Comparison of ENCODE assay signal across 8 cellular contexts in the genomic region with DNA sequence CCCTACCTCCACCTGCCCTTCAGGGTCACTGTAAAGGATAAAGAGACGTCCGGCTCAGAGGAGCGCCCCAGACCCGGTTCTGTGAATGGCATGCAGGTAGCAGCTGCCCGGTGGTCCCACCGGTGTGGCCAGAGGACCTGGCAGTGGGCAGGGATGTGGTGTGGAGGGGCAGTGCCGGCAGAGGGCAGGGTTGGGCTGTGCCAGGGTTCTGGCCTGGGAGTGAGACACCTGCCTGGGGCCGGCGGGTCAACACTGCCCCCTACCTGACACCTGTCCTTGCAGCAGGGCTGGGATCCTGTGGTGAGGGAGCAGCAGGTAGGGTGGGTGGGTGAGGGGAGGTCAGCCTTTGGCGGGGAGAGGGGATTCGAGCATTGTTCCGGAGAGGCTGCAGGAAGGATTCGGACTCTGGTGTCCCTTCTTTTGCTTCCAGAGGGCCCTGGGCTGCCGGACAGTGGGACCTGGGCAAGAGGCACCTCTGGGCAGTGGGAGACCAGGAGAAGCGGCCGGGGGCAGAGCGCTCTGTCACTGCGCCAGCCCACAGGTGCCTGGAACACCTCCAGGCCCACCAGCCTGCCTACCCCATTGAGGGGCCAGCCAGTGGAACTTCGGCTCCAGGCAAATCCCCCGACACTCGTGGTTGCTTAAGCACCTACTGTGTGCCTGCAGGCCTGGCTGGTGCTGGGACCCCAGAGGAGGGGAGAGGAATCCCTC. TPM values are rescaled to one million over a fixed set of nuclear protein-coding genes. Genes with fewer than 3 reads are reported as not detected.
DNase-seq lines count a peak whose midpoint lies in the region; ATAC-seq and TF ChIP-seq lines count a peak whose summit lies in the region.

No MANE protein-coding gene starts in this region.

- peak overlapping the region; percentile 51 for H3K4me3 Mint-ChIP-seq in activated naive CD4-positive, alpha-beta T cell treated with anti-CD3 and anti-CD28 coated beads, Interleukin-2, amount 10 ng/mL, durations not matched to agents 7 days and 5 days

- peak; percentile 3 to 67 (median 51) for TF ChIP-seq CTCF in heart right ventricle (IDR thresholded peaks at IDR 0.05)

- no peaks in the 10 kb centered on the region for H3K9me3 Mint-ChIP-seq in activated naive CD4-positive, alpha-beta T cell treated with anti-CD3 and anti-CD28 coated beads, Interleukin-2, amount 10 ng/mL, durations not matched to agents 7 days and 5 days

- H3K4me1 Mint-ChIP-seq in activated naive CD4-positive, alpha-beta T cell treated with anti-CD3 and anti-CD28 coated beads, Interleukin-2, amount 10 ng/mL, durations not matched to agents 7 days and 5 days, result peaks cover 40% of the 10 kb centered on the region

- H3K36me3 Mint-ChIP-seq in activated naive CD4-positive, alpha-beta T cell treated with anti-CD3 and anti-CD28 coated beads, Interleukin-2, amount 10 ng/mL, durations not matched to agents 7 days and 5 days, result no peaks in the 10 kb centered on the region

- H3K27ac ChIP-seq in heart right ventricle, result peak overlapping the region in 4 of 10 donors; percentile 6 to 84 (median 13)
- no peak overlapping the region for H3K27ac ChIP-seq in rectal smooth muscle tissue (ENCODE audit: low read depth, low read length)

- H3K9ac ChIP-seq in rectal smooth muscle tissue (ENCODE audit: low read length), result no peak overlapping the region

- peaks cover 73% of the 10 kb centered on the region for H3K27me3 Mint-ChIP-seq in activated naive CD4-positive, alpha-beta T cell treated with anti-CD3 and anti-CD28 coated beads, Interleukin-2, amount 10 ng/mL, durations not matched to agents 7 days and 5 days

- no peaks in the 10 kb centered on the region for H3K9me3 ChIP-seq in heart right ventricle

- H3K4me1 ChIP-seq in heart right ventricle (peaks cover 9 to 46% (median 23%) of the 10 kb centered on the region in 9 donors), rectal smooth muscle tissue (ENCODE audit: control insufficient read depth, insufficient read depth, low read length) (no peaks in the 10 kb centered on the region)

- H3K27me3 ChIP-seq in H7 (ENCODE audit: control insufficient read depth, insufficient read depth, low read length), result peaks cover 27% of the 10 kb centered on the region
- peaks cover 0 to 51% (median 39%) of the 10 kb centered on the region in 7 donors for H3K27me3 ChIP-seq in heart right ventricle
- H3K27me3 ChIP-seq in rectal smooth muscle tissue (ENCODE audit: control insufficient read depth, insufficient read depth, low read length), result peaks cover 5% of the 10 kb centered on the region

- intact Hi-C loops in heart right ventricle (cut with DNase I), result no loop called here

- CTCF ChIA-PET in activated naive CD4-positive, alpha-beta T cell treated with anti-CD3 and anti-CD28 coated beads, Interleukin-2, amount 10 ng/mL, durations not matched to agents 7 days and 5 days (lab: Charles Lee), result interaction anchor here (0.8 to 5.4 kb wide), 17 partner anchors 9 to 400 kb away, joined by 3 to 50 read pairs (median 6); a partner anchor contains a TSS

- no peak overlapping the region for H3K27ac Mint-ChIP-seq in activated naive CD4-positive, alpha-beta T cell treated with anti-CD3 and anti-CD28 coated beads, Interleukin-2, amount 10 ng/mL, durations not matched to agents 7 days and 5 days

- ATAC-seq in heart right ventricle, result peak; percentile 36 to 69 (median 50)
- ATAC-seq in HG02970 (IDR thresholded peaks at IDR 0.05; ENCODE audit: low FRiP score, unreplicated experiment), result no peak

- DNase-seq in DMS53 treated with DMSO at 0.1 percent for 48 hours (lab: John Stamatoyannopoulos, UW; ENCODE audit: unreplicated experiment) (peak; percentile 86), H7 (peak; percentile 98), NCI-H460 (ENCODE audit: extremely low read depth, low read depth) (peak; percentile 68), heart right ventricle (peak; percentile 44 to 67), cerebellar nuclear complex (lab: John Stamatoyannopoulos, UW) (no peak)
- DNase-seq in activated naive CD4-positive, alpha-beta T cell treated with anti-CD3 and anti-CD28 coated beads, Interleukin-2, amount 10 ng/mL, durations not matched to agents 7 days and 5 days, result peak; percentile 62

- H3K4me3 ChIP-seq in H7 (ENCODE audit: insufficient read depth, low read depth, low read length) (peak overlapping the region; percentile 68), heart right ventricle (peak overlapping the region in 8 of 10 donors; percentile 40 to 65 (median 56)), rectal smooth muscle tissue (ENCODE audit: low read length) (peak overlapping the region; percentile 34)

- H3K36me3 ChIP-seq in H7 (replicated peaks; ENCODE audit: control insufficient read depth, insufficient read depth, low read length), result no peaks in the 10 kb centered on the region
- no peaks in the 10 kb centered on the region for H3K36me3 ChIP-seq in heart right ventricle
- H3K36me3 ChIP-seq in rectal smooth muscle tissue (ENCODE audit: control insufficient read depth, insufficient read depth, low read length), result no peaks in the 10 kb centered on the region

- WGBS in heart right ventricle, 2 donors, result 42 to 47% methylated on average over 20 to 21 of the region's 21 CpGs

RNA-seq across cellular contexts. Expression of a gene that starts 1.6 kb away (rescaled TPM):
- 5.1 and 13.1 TPM in 2 replicates for total RNA-seq in H7 (2014; rRNA removed; shearing (Covaris generic))
- 5.6 and 7.7 TPM in 2 replicates for total RNA-seq in NCI-H460 (2014; rRNA removed; shearing (Covaris generic))
- 6.0 and 9.1 TPM in 2 replicates for polyA plus RNA-seq in NCI-H460 (2014; cell fraction: nucleus; rRNA removed)
- 1 to 10 TPM in 3 of 10 donors, under 1 TPM in 6, not detected in 1; 0.39 to 2.8 (median 0.80) TPM for total RNA-seq in heart right ventricle
- 10 to 100 TPM in 1 of 2 donors, 1 to 10 TPM in 1; 1.6 to 14.2 TPM for polyA plus RNA-seq in heart right ventricle

RNA-seq across cellular contexts. Expression of a gene that starts 45.3 kb away (rescaled TPM):
- 58.4 and 60.9 TPM in 2 replicates for total RNA-seq in H7 (2014; rRNA removed; shearing (Covaris generic))
- 0.25 and 0.32 TPM in 2 replicates for total RNA-seq in NCI-H460 (2014; rRNA removed; shearing (Covaris generic))
- polyA plus RNA-seq in NCI-H460 (2014; cell fraction: nucleus; rRNA removed), result 0.35 TPM in 1 of 2 replicates, not detected in the other
- 10 to 100 TPM; 16.9 to 48.0 (median 25.4) TPM for total RNA-seq in heart right ventricle
- polyA plus RNA-seq in heart right ventricle, result 10 to 100 TPM; 50.3 to 55.3 TPM

Comparison
In these comparisons a context has a peak if more than half of its experiments do, and no peak if none do; other contexts are left out.
1. DNase-seq: peak in DMS53 treated with DMSO at 0.1 percent for 48 hours (single experiment), H7 (single experiment), NCI-H460 (single experiment), activated naive CD4-positive, alpha-beta T cell treated with anti-CD3 and anti-CD28 coated beads, Interleukin-2, amount 10 ng/mL, durations not matched to agents 7 days and 5 days (single experiment) and heart right ventricle (2 of 2); none in cerebellar nuclear complex (0 of 2).
2. RNA of a gene that starts 45.3 kb away (total RNA-seq): 58.4 to 60.9 TPM in H7 and 16.9 to 48.0 TPM in heart right ventricle; 0.25 to 0.32 TPM in NCI-H460; every median in the first group is over 10 times any median in the second.
3. Peak in every context shown above with its lines, with median percentiles within 50 percentile points of each other: H3K4me3 ChIP-seq.